ENCODE assay signal across 8 cellular contexts in genomic region chr4:52037730-52038108, GRCh38. TPM values are rescaled to one million over a fixed set of nuclear protein-coding genes. Genes with fewer than 3 reads are reported as not detected.
DNase-seq lines count a peak whose midpoint lies in the region; ATAC-seq and TF ChIP-seq lines count a peak whose summit lies in the region.

No MANE protein-coding gene starts in this region.

- peaks cover 3% of the 10 kb centered on the region for H3K36me3 Mint-ChIP-seq in activated T-helper 1 cell treated with anti-CD3 and anti-CD28 coated beads, Interleukin-12 subunit alpha, Interleukin-12 subunit beta, Interleukin-2, Interleukin-4 antibody, amounts not matched to agents 30 ng/mL and 10 ng/mL and 1 ng/mL, durations not matched to agents 14 hours and 24 hours and 36 hours (ENCODE audit: low read depth)
- peaks cover 6% of the 10 kb centered on the region for H3K36me3 Mint-ChIP-seq in osteocyte (ENCODE audit: unreplicated experiment)

- H3K4me1 Mint-ChIP-seq in activated T-helper 1 cell treated with anti-CD3 and anti-CD28 coated beads, Interleukin-12 subunit alpha, Interleukin-12 subunit beta, Interleukin-2, Interleukin-4 antibody, amounts not matched to agents 30 ng/mL and 10 ng/mL and 1 ng/mL, durations not matched to agents 14 hours and 24 hours and 36 hours (ENCODE audit: low read depth) = peaks cover 27% of the 10 kb centered on the region
- peaks cover 31% of the 10 kb centered on the region for H3K4me1 Mint-ChIP-seq in osteocyte (ENCODE audit: unreplicated experiment)

- peaks cover 16% of the 10 kb centered on the region for H3K27me3 Mint-ChIP-seq in activated T-helper 1 cell treated with anti-CD3 and anti-CD28 coated beads, Interleukin-12 subunit alpha, Interleukin-12 subunit beta, Interleukin-2, Interleukin-4 antibody, amounts not matched to agents 30 ng/mL and 10 ng/mL and 1 ng/mL, durations not matched to agents 14 hours and 24 hours and 36 hours (ENCODE audit: insufficient read depth)
- H3K27me3 Mint-ChIP-seq in osteocyte (ENCODE audit: unreplicated experiment) = peaks cover 18% of the 10 kb centered on the region

- no peak for TF ChIP-seq CTCF in osteocyte (IDR thresholded peaks at IDR 0.05)

- H3K27ac Mint-ChIP-seq in activated T-helper 1 cell treated with anti-CD3 and anti-CD28 coated beads, Interleukin-12 subunit alpha, Interleukin-12 subunit beta, Interleukin-2, Interleukin-4 antibody, amounts not matched to agents 30 ng/mL and 10 ng/mL and 1 ng/mL, durations not matched to agents 14 hours and 24 hours and 36 hours = peak overlapping the region; percentile 63
- peak overlapping the region; percentile 86 for H3K27ac Mint-ChIP-seq in osteocyte (ENCODE audit: unreplicated experiment)

- peak overlapping the region; percentile 59 for H3K4me3 ChIP-seq in H7 (ENCODE audit: insufficient read depth, low read depth, low read length)

- intact Hi-C loops in activated T-helper 1 cell treated with anti-CD3 and anti-CD28 coated beads, Interleukin-12 subunit alpha, Interleukin-12 subunit beta, Interleukin-2, Interleukin-4 antibody, amounts not matched to agents 30 ng/mL and 10 ng/mL and 1 ng/mL, durations not matched to agents 14 hours and 24 hours and 36 hours (cut with micrococcal nuclease) = loop anchor here (1.0 to 10.0 kb wide), 4 partner anchors 11 to 687 kb away; partner anchors contain the start of gene SPATA18
- intact Hi-C loops in head of caudate nucleus (cut with DNase I) = loop anchor here (5.0 kb wide), 1 partner anchor 190 kb away; no protein-coding TSS in a partner anchor

- peaks cover 2% of the 10 kb centered on the region; the same call in 1 of the 2 replicates for H3K36me3 ChIP-seq in H7 (replicated peaks; ENCODE audit: control insufficient read depth, insufficient read depth, low read length)

- peak; percentile 41 to 53 for ATAC-seq in activated CD4-positive, CD25-positive, alpha-beta regulatory T cell treated with anti-CD3 and anti-CD28 coated beads, Interleukin-2, amount 50 U/mL, for 24 hours

- H3K4me3 Mint-ChIP-seq in activated T-helper 1 cell treated with anti-CD3 and anti-CD28 coated beads, Interleukin-12 subunit alpha, Interleukin-12 subunit beta, Interleukin-2, Interleukin-4 antibody, amounts not matched to agents 30 ng/mL and 10 ng/mL and 1 ng/mL, durations not matched to agents 14 hours and 24 hours and 36 hours = peak overlapping the region; percentile 86
- H3K4me3 Mint-ChIP-seq in osteocyte (ENCODE audit: unreplicated experiment) = peak overlapping the region; percentile 92

- no peaks in the 10 kb centered on the region for H3K9me3 Mint-ChIP-seq in activated T-helper 1 cell treated with anti-CD3 and anti-CD28 coated beads, Interleukin-12 subunit alpha, Interleukin-12 subunit beta, Interleukin-2, Interleukin-4 antibody, amounts not matched to agents 30 ng/mL and 10 ng/mL and 1 ng/mL, durations not matched to agents 14 hours and 24 hours and 36 hours
- H3K9me3 Mint-ChIP-seq in osteocyte (ENCODE audit: unreplicated experiment) = no peaks in the 10 kb centered on the region

- DNase-seq in activated CD4-positive, CD25-positive, alpha-beta regulatory T cell (lab: John Stamatoyannopoulos, UW) = no peak
- DNase-seq in H7 = peak; percentile 87
- DNase-seq in Kasumi-1 (lab: John Stamatoyannopoulos, UW) = peak; percentile 28 to 35
- DNase-seq in activated T-helper 1 cell treated with anti-CD3 and anti-CD28 coated beads, Interleukin-12 subunit alpha, Interleukin-12 subunit beta, Interleukin-2, Interleukin-4 antibody, amounts not matched to agents 30 ng/mL and 10 ng/mL and 1 ng/mL, durations not matched to agents 14 hours and 24 hours and 36 hours (ENCODE audit: low spot score) = no peak
- peak in 40 of 42 donors; percentile 33 to 78 (median 58) for DNase-seq in head of caudate nucleus
- DNase-seq in osteocyte (ENCODE audit: extremely low spot score, unreplicated experiment) = no peak
- DNase-seq in HPDE6-E6E7 (ENCODE audit: extremely low spot score) = no peak

- H3K27me3 ChIP-seq in H7 (ENCODE audit: control insufficient read depth, insufficient read depth, low read length) = peaks cover 5% of the 10 kb centered on the region

RNA-seq across cellular contexts. Expression of gene SGCB, which starts 0.4 kb away (rescaled TPM):
- total RNA-seq in H7 (2014; rRNA removed; shearing (Covaris generic)) = 8.7 and 9.5 TPM in 2 replicates
- total RNA-seq in activated T-helper 1 cell treated with anti-CD3 and anti-CD28 coated beads, Interleukin-12 subunit alpha, Interleukin-12 subunit beta, Interleukin-2, Interleukin-4 antibody, amounts not matched to agents 30 ng/mL and 10 ng/mL and 1 ng/mL, durations not matched to agents 14 hours and 24 hours and 36 hours = 13.9 and 14.4 TPM in 2 replicates
- 86.5 and 94.0 TPM in 2 replicates for total RNA-seq in osteocyte

RNA-seq across cellular contexts. Expression of gene SPATA18, which starts 13.4 kb away (rescaled TPM):
- 0.10 and 0.26 TPM in 2 replicates for total RNA-seq in H7 (2014; rRNA removed; shearing (Covaris generic))
- total RNA-seq in activated T-helper 1 cell treated with anti-CD3 and anti-CD28 coated beads, Interleukin-12 subunit alpha, Interleukin-12 subunit beta, Interleukin-2, Interleukin-4 antibody, amounts not matched to agents 30 ng/mL and 10 ng/mL and 1 ng/mL, durations not matched to agents 14 hours and 24 hours and 36 hours = 0.13 and 0.27 TPM in 2 replicates
- total RNA-seq in osteocyte = 11.9 and 13.4 TPM in 2 replicates

RNA-seq across cellular contexts. Expression of gene LRRC66, which starts 17.6 kb away (rescaled TPM):
- total RNA-seq in H7 (2014; rRNA removed; shearing (Covaris generic)) = 0.10 and 0.15 TPM in 2 replicates
- total RNA-seq in activated T-helper 1 cell treated with anti-CD3 and anti-CD28 coated beads, Interleukin-12 subunit alpha, Interleukin-12 subunit beta, Interleukin-2, Interleukin-4 antibody, amounts not matched to agents 30 ng/mL and 10 ng/mL and 1 ng/mL, durations not matched to agents 14 hours and 24 hours and 36 hours = 0.08 TPM in 1 of 2 replicates, not detected in the other
- 0.67 and 0.73 TPM in 2 replicates for total RNA-seq in osteocyte

Comparison
In these comparisons a context has a peak if more than half of its experiments do, and no peak if none do; other contexts are left out.
1. DNase-seq: peak in H7 (single experiment), Kasumi-1 (2 of 2) and head of caudate nucleus (40 of 42); none in activated CD4-positive, CD25-positive, alpha-beta regulatory T cell (0 of 4), activated T-helper 1 cell treated with anti-CD3 and anti-CD28 coated beads, Interleukin-12 subunit alpha, Interleukin-12 subunit beta, Interleukin-2, Interleukin-4 antibody, amounts not matched to agents 30 ng/mL and 10 ng/mL and 1 ng/mL, durations not matched to agents 14 hours and 24 hours and 36 hours (single experiment), osteocyte (single experiment) and HPDE6-E6E7 (single experiment).
2. RNA of gene SPATA18, which starts 13.4 kb away (total RNA-seq): 11.9 to 13.4 TPM in osteocyte; 0.13 to 0.27 TPM in activated T-helper 1 cell treated with anti-CD3 and anti-CD28 coated beads, Interleukin-12 subunit alpha, Interleukin-12 subunit beta, Interleukin-2, Interleukin-4 antibody, amounts not matched to agents 30 ng/mL and 10 ng/mL and 1 ng/mL, durations not matched to agents 14 hours and 24 hours and 36 hours and 0.10 to 0.26 TPM in H7; every median in the first group is over 10 times any median in the second.